In genomic region chr15:96331141-96331941, GRCh38 we compare ENCODE assay signal across 1 cellular context.
TF ChIP-seq lines count a peak whose summit lies in the region.

No MANE protein-coding gene starts in this region.

TF ChIP-seq in K562, 482 proteins besides CTCF, POLR2A, EP300 and RAD21 (continued from another document and continues in another):
- TF ChIP-seq RNF219 (CRISPR knock-in tag; IDR thresholded peaks at IDR 0.05): no peak
- no peak for TF ChIP-seq HMG20B (CRISPR knock-in tag; IDR thresholded peaks at IDR 0.05)
- TF ChIP-seq MAFF (IDR thresholded peaks at IDR 0.05; ENCODE audit: low read length): no peak
- TF ChIP-seq ZBTB1 (CRISPR knock-in tag; IDR thresholded peaks at IDR 0.05; ENCODE audit: borderline replicate concordance, low read depth): no peak
- no peak for TF ChIP-seq ZNF436 (CRISPR knock-in tag; IDR thresholded peaks at IDR 0.05)
- 0 out of 2 replicates have a peak, but pooled peaks have one; percentile 25 for TF ChIP-seq NKRF (IDR thresholded peaks at IDR 0.05; ENCODE audit: borderline replicate concordance)
- no peak for TF ChIP-seq ZNF583 (CRISPR knock-in tag; IDR thresholded peaks at IDR 0.05)
- no peak for TF ChIP-seq ZC3H11A (IDR thresholded peaks at IDR 0.05; ENCODE audit: low read depth, low read length)
- TF ChIP-seq PHB2 (IDR thresholded peaks at IDR 0.05; ENCODE audit: low read depth): no peak
- peak; percentile 67; the same call in 1 of the 2 replicates for TF ChIP-seq HDGF (IDR thresholded peaks at IDR 0.05)
- no peak for TF ChIP-seq CEBPZ (IDR thresholded peaks at IDR 0.05; ENCODE audit: borderline replicate concordance, low read depth, low read length)
- no peak for TF ChIP-seq KLF13 (tag; IDR thresholded peaks at IDR 0.05; ENCODE audit: borderline replicate concordance, low read depth)
- no peak for TF ChIP-seq TFAM (CRISPR knock-in tag; conservative IDR thresholded peaks at IDR 0.05)
- no peak for TF ChIP-seq E4F1 (CRISPR knock-in tag; IDR thresholded peaks at IDR 0.05; ENCODE audit: borderline replicate concordance)
- TF ChIP-seq ZNF347 (CRISPR knock-in tag; IDR thresholded peaks at IDR 0.05; ENCODE audit: low read depth): no peak
- TF ChIP-seq BCL6 (CRISPR knock-in tag; IDR thresholded peaks at IDR 0.05): no peak
- no peak for TF ChIP-seq CBFA2T3 (IDR thresholded peaks at IDR 0.05)
- no peak for TF ChIP-seq ZKSCAN8 (CRISPR knock-in tag; IDR thresholded peaks at IDR 0.05)
- 0 out of 6 replicates have a peak, but pooled peaks of 1 of the 3 experiments have one; percentile 5 for TF ChIP-seq ZBTB11 (CRISPR knock-in tag; IDR thresholded peaks at IDR 0.05)
- TF ChIP-seq PHTF2 (CRISPR knock-in tag; IDR thresholded peaks at IDR 0.05): no peak
- TF ChIP-seq NFE2 (IDR thresholded peaks at IDR 0.05; ENCODE audit: low read depth): no peak
- peak; percentile 91 for TF ChIP-seq ZNF263 (CRISPR knock-in tag; IDR thresholded peaks at IDR 0.05; ENCODE audit: borderline replicate concordance)
- TF ChIP-seq KLF6 (CRISPR knock-in tag; IDR thresholded peaks at IDR 0.05; ENCODE audit: borderline replicate concordance): no peak
- no peak for TF ChIP-seq RB1 (IDR thresholded peaks at IDR 0.05; ENCODE audit: low read depth)
- no peak for TF ChIP-seq RBFOX2 (IDR thresholded peaks at IDR 0.05; ENCODE audit: low read depth, low read length)
- TF ChIP-seq MLLT1 (IDR thresholded peaks at IDR 0.05): peak; percentile 80 to 88; a peak in 3 of 4 replicates
- peak; percentile 65; the same call in 1 of the 2 replicates for TF ChIP-seq BCOR (IDR thresholded peaks at IDR 0.05)
- TF ChIP-seq E2F6 (IDR thresholded peaks at IDR 0.05; ENCODE audit: borderline replicate concordance in 1 of 2, extremely low read depth in 1 of 2, insufficient read depth in 1 of 2, insufficient read length in 1 of 2, low read depth in 1 of 2, low read length in 1 of 2, poor library complexity in 1 of 2, severe bottlenecking in 1 of 2): peak; percentile 12 to 13
- peak; percentile 63 for TF ChIP-seq NFRKB (IDR thresholded peaks at IDR 0.05; ENCODE audit: low read depth)
- peak; percentile 27 for TF ChIP-seq FIP1L1 (IDR thresholded peaks at IDR 0.05; ENCODE audit: low read depth, low read length, poor library complexity, severe bottlenecking)
- TF ChIP-seq NCOA6 (IDR thresholded peaks at IDR 0.05): no peak
- peak; percentile 28 to 38 for TF ChIP-seq AFF1 (IDR thresholded peaks at IDR 0.05; ENCODE audit: low read depth in 1 of 2, partially characterized antibody in 2 of 2)
- no peak for TF ChIP-seq CGGBP1 (CRISPR knock-in tag; IDR thresholded peaks at IDR 0.05)
- TF ChIP-seq HNRNPLL (IDR thresholded peaks at IDR 0.05; ENCODE audit: low read depth, low read length, poor library complexity, severe bottlenecking): no peak
- no peak for TF ChIP-seq ZNF41 (CRISPR knock-in tag; conservative IDR thresholded peaks at IDR 0.05)
- no peak for TF ChIP-seq ZBTB34 (CRISPR knock-in tag; IDR thresholded peaks at IDR 0.05)
- TF ChIP-seq ERF (CRISPR knock-in tag; IDR thresholded peaks at IDR 0.05): no peak
- TF ChIP-seq ZNF444 (CRISPR knock-in tag; IDR thresholded peaks at IDR 0.05): no peak
